ENCODE assay signal across 13 cellular contexts in genomic region chr5:131274341-131275063, GRCh38. TPM values are rescaled to one million over a fixed set of nuclear protein-coding genes. Genes with fewer than 3 reads are reported as not detected.
DNase-seq lines count a peak whose midpoint lies in the region; ATAC-seq, FAIRE-seq and TF ChIP-seq lines count a peak whose summit lies in the region.
"Had no signal": no experiment of that assay in that cellular context is flagged by ENCODE, and none has a peak within 500 bp of the region (broad histone marks: within the 10 kb centered on the region; RNA-seq: fewer than 3 reads in every experiment).

No MANE protein-coding gene starts in this region.

- peaks cover 96% of the 10 kb centered on the region for H3K79me2 ChIP-seq in MM.1S (ENCODE audit: low read length)
- peaks cover 91% of the 10 kb centered on the region for H3K79me2 ChIP-seq in K562 (ENCODE audit: control insufficient read depth, insufficient read depth, low read length)

- DNase-seq in A673 (ENCODE audit: low spot score): no peak
- DNase-seq in MM.1S: peak; percentile 68
- DNase-seq in K562 (ENCODE audit: extremely low read depth in 1 of 4, low spot score in 3 of 4): no peak
- no peak for DNase-seq in GF-D8 (lab: John Stamatoyannopoulos, UW)
- DNase-seq in Right ventricle myocardium superior: no peak
- DNase-seq in heart left ventricle: no peak
- DNase-seq in testis: no peak
- DNase-seq: EL, left ventricle myocardium inferior, NCI-H2029 treated with DMSO at 0.1 percent for 48 hours had no signal

- H3F3A ChIP-seq in MM.1S (ENCODE audit: insufficient read depth, low read length): peaks cover 54% of the 10 kb centered on the region

- ATAC-seq in GM18502 (IDR thresholded peaks at IDR 0.05; ENCODE audit: poor library complexity, unreplicated experiment): peak; percentile 28
- no peak; the same call in 2 of the 3 replicates for ATAC-seq in K562
- no peak for ATAC-seq in Right ventricle myocardium superior (ENCODE audit: poor library complexity)
- ATAC-seq in heart left ventricle: no peak
- ATAC-seq: HepG2 had no signal

- H3K4me3 ChIP-seq in A673 (ENCODE audit: low read depth, low read length, poor library complexity, severe bottlenecking) (no peak overlapping the region), MM.1S (ENCODE audit: low read length) (peak overlapping the region; percentile 55), K562 (no peak overlapping the region), heart left ventricle (peak overlapping the region in 1 of 12 donors; percentile 1), testis (no peak overlapping the region)
- H3K4me3 ChIP-seq: left ventricle myocardium inferior had no signal

- H3K9me2 ChIP-seq in MM.1S (replicated peaks; ENCODE audit: insufficient read depth, low read length): no peaks in the 10 kb centered on the region

- no peak for TF ChIP-seq POLR2A in K562 (conservative IDR thresholded peaks at IDR 0.05)
- TF ChIP-seq POLR2A in heart left ventricle (IDR thresholded peaks at IDR 0.05): no peak
- TF ChIP-seq POLR2A in testis (IDR thresholded peaks at IDR 0.05): no peak

- BruUV-seq in A673 (replicated peaks; lab: Mats Ljungman, UMichigan): no TSS peak
- BruUV-seq in K562 (replicated peaks; lab: Mats Ljungman, UMichigan): no TSS peak

- H2AFZ ChIP-seq in MM.1S (ENCODE audit: low read length): no peak overlapping the region
- H2AFZ ChIP-seq in K562 (ENCODE audit: low read depth, low read length): no peak overlapping the region

- in situ Hi-C loops in K562 (cut with MboI): no loop called here

- H3K27me3 ChIP-seq in A673 (replicated peaks; ENCODE audit: insufficient read depth, low read depth, low read length, poor library complexity) (no peaks in the 10 kb centered on the region), MM.1S (replicated peaks; ENCODE audit: insufficient read depth, low read length) (no peaks in the 10 kb centered on the region), K562 (ENCODE audit: control insufficient read depth in 2 of 2, insufficient read depth in 2 of 2, low read length in 2 of 2) (no peaks in the 10 kb centered on the region), heart left ventricle (no peaks in the 10 kb centered on the region), testis (no peaks in the 10 kb centered on the region)

- H3K4me1 ChIP-seq in A673 (ENCODE audit: insufficient read depth, low read length, poor library complexity, severe bottlenecking) (peaks cover 22% of the 10 kb centered on the region), MM.1S (ENCODE audit: low read length) (peaks cover 37% of the 10 kb centered on the region), K562 (replicated peaks in 1 of 2; ENCODE audit: control insufficient read depth in 2 of 2, insufficient read depth in 2 of 2, low read length in 2 of 2) (no peaks in the 10 kb centered on the region; a peak in 2 of 5 replicates), heart left ventricle (peaks cover 0 to 84% (median under 1%) of the 10 kb centered on the region in 12 donors), testis (no peaks in the 10 kb centered on the region)

- no peak for TF ChIP-seq EP300 in K562 (IDR thresholded peaks at IDR 0.05; ENCODE audit: low read length)

- H3K9me1 ChIP-seq in K562 (ENCODE audit: control insufficient read depth, insufficient read depth, low read length): no peaks in the 10 kb centered on the region

- H3K4me2 ChIP-seq in MM.1S (ENCODE audit: low read depth, low read length) (peak overlapping the region; percentile 95), K562 (ENCODE audit: insufficient read depth, low read length) (no peak overlapping the region)

- POLR2A ChIA-PET in A673 (lab: Charles Lee; ENCODE audit: low non-redundant PET): no interaction called here
- POLR2A ChIA-PET in K562 (lab: Yijun Ruan, JAX): interaction anchor here (1.6 to 3.1 kb wide), 2 partner anchors 9 to 11 kb away, joined by 4 to 11 read pairs; partner anchors contain the start of gene CDC42SE2

- WGBS in K562 (ENCODE audit: insufficient coverage, low coverage, missing lambda C conversion rate): 57% methylated on average over 6 of the region's 6 CpGs
- WGBS in heart left ventricle, 4 donors: 85 to 89% (median 87%) methylated on average over 6 of the region's 6 CpGs
- 75 to 76% methylated on average over 6 of the region's 6 CpGs for WGBS in testis, 2 donors

- H3K9ac ChIP-seq in MM.1S (ENCODE audit: low read length): peak overlapping the region; percentile 38
- H3K9ac ChIP-seq in K562 (ENCODE audit: insufficient read depth in 1 of 2, low read depth in 2 of 2, low read length in 2 of 2): no peak overlapping the region

- TF ChIP-seq CTCF in A673 (conservative IDR thresholded peaks at IDR 0.05; ENCODE audit: low read depth, low read length): no peak
- no peak for TF ChIP-seq CTCF in MM.1S (IDR thresholded peaks at IDR 0.05; ENCODE audit: low read length)
- TF ChIP-seq CTCF in K562 (IDR thresholded peaks at IDR 0.05 in 2 of 3, conservative IDR thresholded peaks at IDR 0.05 in 1 of 3; ENCODE audit: insufficient read depth in 2 of 3, low read depth in 1 of 3, low read length in 3 of 3): no peak
- no peak for TF ChIP-seq CTCF in heart left ventricle (IDR thresholded peaks at IDR 0.05)
- no peak for TF ChIP-seq CTCF in testis (IDR thresholded peaks at IDR 0.05)

- intact Hi-C loops in A673 (cut with micrococcal nuclease; ENCODE audit: unreplicated experiment) (no loop called here), K562 (cut with micrococcal nuclease) (no loop called here), Right ventricle myocardium superior (cut with DNase I) (no loop called here), heart left ventricle (cut with DNase I) (loop anchor here in 1 of 10 donors (10.0 kb wide), 1 partner anchor 130 kb away; no protein-coding TSS in a partner anchor), testis (cut with DNase I; ENCODE audit: low total_unique reads) (no loop called here)

- no peaks in the 10 kb centered on the region for H3K9me3 ChIP-seq in A673 (ENCODE audit: low read depth, low read length, poor library complexity, severe bottlenecking)
- no peaks in the 10 kb centered on the region for H3K9me3 ChIP-seq in MM.1S (replicated peaks; ENCODE audit: insufficient read depth, low read length)
- no peaks in the 10 kb centered on the region; the same call in 1 of the 2 replicates for H3K9me3 ChIP-seq in K562 (replicated peaks; ENCODE audit: control insufficient read depth, insufficient read depth, low read depth, low read length)
- H3K9me3 ChIP-seq in heart left ventricle: no peaks in the 10 kb centered on the region
- H3K9me3 ChIP-seq in testis: no peaks in the 10 kb centered on the region
- H3K9me3 ChIP-seq: left ventricle myocardium inferior had no signal

- CTCF ChIA-PET in A673 (lab: Charles Lee) (no interaction called here), K562 (lab: Yijun Ruan, JAX; ENCODE audit: low intra/inter-chr PET ratio) (no interaction called here)

- peak; percentile 66 for FAIRE-seq in K562 (lab: Jason Lieb, UNC)
- FAIRE-seq: endometrium, HepG2 had no signal

- H3K27ac ChIP-seq in A673 (ENCODE audit: low read depth, low read length, poor library complexity, severe bottlenecking) (peak overlapping the region; percentile 20), MM.1S (ENCODE audit: low read length) (peak overlapping the region; percentile 84), K562 (ENCODE audit: extremely low read depth, low read depth, low read length) (no peak overlapping the region), heart left ventricle (peak overlapping the region in 1 of 12 donors; percentile 34), testis (no peak overlapping the region)
- H3K27ac ChIP-seq: left ventricle myocardium inferior had no signal

- 0 out of 2 replicates have a peak, but pooled peaks cover 4% of the 10 kb centered on the region for H4K20me1 ChIP-seq in MM.1S (ENCODE audit: insufficient read depth, low read length)
- H4K20me1 ChIP-seq in K562 (replicated peaks; ENCODE audit: control insufficient read depth, insufficient read depth, low read length): peaks cover 8% of the 10 kb centered on the region

- no peak for TF ChIP-seq RAD21 in K562 (CRISPR knock-in tag; conservative IDR thresholded peaks at IDR 0.05 in 1 of 2, IDR thresholded peaks at IDR 0.05 in 1 of 2)

- no peaks in the 10 kb centered on the region for H3K36me3 ChIP-seq in A673 (ENCODE audit: insufficient read depth, low read length, poor library complexity, severe bottlenecking)
- 0 out of 2 replicates have a peak, but pooled peaks cover 3% of the 10 kb centered on the region for H3K36me3 ChIP-seq in MM.1S (replicated peaks; ENCODE audit: insufficient read depth, low read length)
- H3K36me3 ChIP-seq in K562 (ENCODE audit: control insufficient read depth, insufficient read depth, low read length): no peaks in the 10 kb centered on the region; the same call in 2 of the 3 replicates
- H3K36me3 ChIP-seq in heart left ventricle: no peaks in the 10 kb centered on the region
- no peaks in the 10 kb centered on the region for H3K36me3 ChIP-seq in testis (ENCODE audit: low read depth, missing control alignments)
- H3K36me3 ChIP-seq: left ventricle myocardium inferior had no signal

RNA-seq across cellular contexts. Expression of gene CDC42SE2, which starts 10.6 kb away (rescaled TPM):
- total RNA-seq in A673 (2021): 25.5 and 26.6 TPM in 2 replicates
- 14.0 and 31.6 TPM in 2 replicates for total RNA-seq in K562 (2011; cell fraction: chromatin; rRNA removed; ENCODE audit: low replicate concordance)
- 8.8 and 11.4 TPM in 2 replicates for total RNA-seq in K562 (2011; cell fraction: nucleolus; rRNA removed)
- total RNA-seq in K562 (2011; cell fraction: nucleoplasm; rRNA removed): 23.0 and 38.4 TPM in 2 replicates
- 24.8 and 31.2 TPM in 2 replicates for total RNA-seq in K562 (2014; rRNA removed)
- total RNA-seq in K562 (2014; rRNA removed; fragmentation: Illumina TruSeq; extraction: Trizol): 40.5 and 46.8 TPM in 2 replicates
- total RNA-seq in K562 (2015; rRNA removed; fragmentation: Illumina TruSeq; extraction: Trizol): 38.0 and 39.7 TPM in 2 replicates
- 32.7 and 34.2 TPM in 2 replicates for total RNA-seq in K562 (2021)
- polyA plus RNA-seq in K562 (2011; rRNA removed): 30.9 and 44.3 TPM in 2 replicates
- polyA plus RNA-seq in K562 (2011; cell fraction: cytosol; rRNA removed): 9.3 and 24.7 TPM in 2 replicates
- polyA plus RNA-seq in K562 (2011; cell fraction: nucleus; rRNA removed): 6.0 and 9.8 TPM in 2 replicates
- polyA plus RNA-seq in K562 (2012): 25.2 and 27.7 TPM in 2 replicates
- polyA plus RNA-seq in K562 (2014; fragmentation: Illumina TruSeq; extraction: Trizol): 30.0 and 33.8 TPM in 2 replicates
- 10 to 100 TPM; 25.9 to 27.9 TPM for polyA plus RNA-seq in K562 (2014; fragmentation: Nextera tagmentation; extraction: Ambion mirVana)
- polyA plus RNA-seq in K562 (2014; rRNA removed): 27.6 and 34.3 TPM in 2 replicates
- 57.8 and 58.4 TPM in 2 replicates for polyA minus RNA-seq in K562 (2011; rRNA and poly(A)+ RNA removed)
- polyA minus RNA-seq in K562 (2011; cell fraction: cytosol; rRNA and poly(A)+ RNA removed): 12.7 and 19.6 TPM in 2 replicates
- 11.4 and 14.8 TPM in 2 replicates for polyA minus RNA-seq in K562 (2011; cell fraction: nucleus; rRNA and poly(A)+ RNA removed)
- total RNA-seq in Right ventricle myocardium superior: 9.3 TPM
- total RNA-seq in heart left ventricle: 10 to 100 TPM in 8 of 9 donors, 1 to 10 TPM in 1; 9.8 to 29.2 (median 12.4) TPM
- 10 to 100 TPM in 1 of 2 donors, 1 to 10 TPM in 1; 4.8 to 12.7 TPM for polyA plus RNA-seq in heart left ventricle
- total RNA-seq in testis: 10 to 100 TPM; 67.1 to 72.8 TPM
- 57.6 TPM for polyA plus RNA-seq in testis (ENCODE audit: insufficient read depth, low read depth, low replicate concordance)

Comparison
In these comparisons a context has a peak if more than half of its experiments do, and no peak if none do; other contexts are left out.
1. H3K27ac ChIP-seq: peak in A673 (single experiment) and MM.1S (single experiment); none in K562 (single experiment) and testis (0 of 2).